Comparison of ENCODE assay signal across 1 cellular context in the genomic region with DNA sequence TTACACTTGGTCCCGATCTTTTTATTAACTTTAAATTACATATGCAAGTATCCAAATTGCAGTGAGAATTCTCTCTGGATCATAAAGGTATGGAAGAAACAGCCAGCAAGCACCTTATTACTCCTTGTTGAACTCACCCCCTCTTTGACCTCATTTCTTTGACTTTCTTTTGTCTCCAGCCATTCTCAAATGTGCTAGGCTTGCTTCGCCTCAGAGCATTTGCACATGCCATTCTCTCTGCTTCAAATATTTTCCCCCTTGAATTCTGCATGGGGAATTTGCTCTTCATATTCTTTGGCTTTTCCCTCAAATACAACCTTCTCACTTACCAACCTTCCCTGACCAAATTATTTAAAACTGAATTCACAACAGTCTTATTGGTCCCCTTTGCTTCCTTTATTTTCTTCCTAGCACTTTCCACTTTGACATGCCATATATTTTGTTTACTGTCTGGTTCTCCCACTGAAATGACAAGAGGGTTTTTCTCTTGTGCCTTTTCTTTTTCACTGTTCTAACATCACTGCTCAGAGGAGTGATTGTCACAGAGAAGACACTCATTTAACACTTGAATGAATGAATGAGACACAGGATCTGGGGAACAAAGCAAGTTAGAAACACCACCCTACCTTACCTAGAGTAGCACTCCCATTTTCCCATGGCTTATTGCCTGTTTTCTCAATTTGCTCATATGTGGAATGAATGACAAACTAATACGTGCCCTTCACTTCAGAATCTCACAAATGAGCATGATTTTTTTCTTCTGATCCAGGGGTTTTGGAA.
TF ChIP-seq lines count a peak whose summit lies in the region.

No MANE protein-coding gene starts in this region.

TF ChIP-seq in GM23338, 12 proteins besides CTCF, POLR2A, EP300 and RAD21 (continued from another document):
- TF ChIP-seq, protein P1, sequence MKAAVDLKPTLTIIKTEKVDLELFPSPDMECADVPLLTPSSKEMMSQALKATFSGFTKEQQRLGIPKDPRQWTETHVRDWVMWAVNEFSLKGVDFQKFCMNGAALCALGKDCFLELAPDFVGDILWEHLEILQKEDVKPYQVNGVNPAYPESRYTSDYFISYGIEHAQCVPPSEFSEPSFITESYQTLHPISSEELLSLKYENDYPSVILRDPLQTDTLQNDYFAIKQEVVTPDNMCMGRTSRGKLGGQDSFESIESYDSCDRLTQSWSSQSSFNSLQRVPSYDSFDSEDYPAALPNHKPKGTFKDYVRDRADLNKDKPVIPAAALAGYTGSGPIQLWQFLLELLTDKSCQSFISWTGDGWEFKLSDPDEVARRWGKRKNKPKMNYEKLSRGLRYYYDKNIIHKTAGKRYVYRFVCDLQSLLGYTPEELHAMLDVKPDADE (IDR thresholded peaks at IDR 0.05), result no peak
- TF ChIP-seq STAT1 (IDR thresholded peaks at IDR 0.05; ENCODE audit: unreplicated experiment) (no peak), EZH2 (IDR thresholded peaks at IDR 0.05; ENCODE audit: low read depth, unreplicated experiment) (no peak), CREB1 (CRISPR knock-in tag; IDR thresholded peaks at IDR 0.05; ENCODE audit: low read depth) (no peak)
- TF ChIP-seq, protein P2, sequence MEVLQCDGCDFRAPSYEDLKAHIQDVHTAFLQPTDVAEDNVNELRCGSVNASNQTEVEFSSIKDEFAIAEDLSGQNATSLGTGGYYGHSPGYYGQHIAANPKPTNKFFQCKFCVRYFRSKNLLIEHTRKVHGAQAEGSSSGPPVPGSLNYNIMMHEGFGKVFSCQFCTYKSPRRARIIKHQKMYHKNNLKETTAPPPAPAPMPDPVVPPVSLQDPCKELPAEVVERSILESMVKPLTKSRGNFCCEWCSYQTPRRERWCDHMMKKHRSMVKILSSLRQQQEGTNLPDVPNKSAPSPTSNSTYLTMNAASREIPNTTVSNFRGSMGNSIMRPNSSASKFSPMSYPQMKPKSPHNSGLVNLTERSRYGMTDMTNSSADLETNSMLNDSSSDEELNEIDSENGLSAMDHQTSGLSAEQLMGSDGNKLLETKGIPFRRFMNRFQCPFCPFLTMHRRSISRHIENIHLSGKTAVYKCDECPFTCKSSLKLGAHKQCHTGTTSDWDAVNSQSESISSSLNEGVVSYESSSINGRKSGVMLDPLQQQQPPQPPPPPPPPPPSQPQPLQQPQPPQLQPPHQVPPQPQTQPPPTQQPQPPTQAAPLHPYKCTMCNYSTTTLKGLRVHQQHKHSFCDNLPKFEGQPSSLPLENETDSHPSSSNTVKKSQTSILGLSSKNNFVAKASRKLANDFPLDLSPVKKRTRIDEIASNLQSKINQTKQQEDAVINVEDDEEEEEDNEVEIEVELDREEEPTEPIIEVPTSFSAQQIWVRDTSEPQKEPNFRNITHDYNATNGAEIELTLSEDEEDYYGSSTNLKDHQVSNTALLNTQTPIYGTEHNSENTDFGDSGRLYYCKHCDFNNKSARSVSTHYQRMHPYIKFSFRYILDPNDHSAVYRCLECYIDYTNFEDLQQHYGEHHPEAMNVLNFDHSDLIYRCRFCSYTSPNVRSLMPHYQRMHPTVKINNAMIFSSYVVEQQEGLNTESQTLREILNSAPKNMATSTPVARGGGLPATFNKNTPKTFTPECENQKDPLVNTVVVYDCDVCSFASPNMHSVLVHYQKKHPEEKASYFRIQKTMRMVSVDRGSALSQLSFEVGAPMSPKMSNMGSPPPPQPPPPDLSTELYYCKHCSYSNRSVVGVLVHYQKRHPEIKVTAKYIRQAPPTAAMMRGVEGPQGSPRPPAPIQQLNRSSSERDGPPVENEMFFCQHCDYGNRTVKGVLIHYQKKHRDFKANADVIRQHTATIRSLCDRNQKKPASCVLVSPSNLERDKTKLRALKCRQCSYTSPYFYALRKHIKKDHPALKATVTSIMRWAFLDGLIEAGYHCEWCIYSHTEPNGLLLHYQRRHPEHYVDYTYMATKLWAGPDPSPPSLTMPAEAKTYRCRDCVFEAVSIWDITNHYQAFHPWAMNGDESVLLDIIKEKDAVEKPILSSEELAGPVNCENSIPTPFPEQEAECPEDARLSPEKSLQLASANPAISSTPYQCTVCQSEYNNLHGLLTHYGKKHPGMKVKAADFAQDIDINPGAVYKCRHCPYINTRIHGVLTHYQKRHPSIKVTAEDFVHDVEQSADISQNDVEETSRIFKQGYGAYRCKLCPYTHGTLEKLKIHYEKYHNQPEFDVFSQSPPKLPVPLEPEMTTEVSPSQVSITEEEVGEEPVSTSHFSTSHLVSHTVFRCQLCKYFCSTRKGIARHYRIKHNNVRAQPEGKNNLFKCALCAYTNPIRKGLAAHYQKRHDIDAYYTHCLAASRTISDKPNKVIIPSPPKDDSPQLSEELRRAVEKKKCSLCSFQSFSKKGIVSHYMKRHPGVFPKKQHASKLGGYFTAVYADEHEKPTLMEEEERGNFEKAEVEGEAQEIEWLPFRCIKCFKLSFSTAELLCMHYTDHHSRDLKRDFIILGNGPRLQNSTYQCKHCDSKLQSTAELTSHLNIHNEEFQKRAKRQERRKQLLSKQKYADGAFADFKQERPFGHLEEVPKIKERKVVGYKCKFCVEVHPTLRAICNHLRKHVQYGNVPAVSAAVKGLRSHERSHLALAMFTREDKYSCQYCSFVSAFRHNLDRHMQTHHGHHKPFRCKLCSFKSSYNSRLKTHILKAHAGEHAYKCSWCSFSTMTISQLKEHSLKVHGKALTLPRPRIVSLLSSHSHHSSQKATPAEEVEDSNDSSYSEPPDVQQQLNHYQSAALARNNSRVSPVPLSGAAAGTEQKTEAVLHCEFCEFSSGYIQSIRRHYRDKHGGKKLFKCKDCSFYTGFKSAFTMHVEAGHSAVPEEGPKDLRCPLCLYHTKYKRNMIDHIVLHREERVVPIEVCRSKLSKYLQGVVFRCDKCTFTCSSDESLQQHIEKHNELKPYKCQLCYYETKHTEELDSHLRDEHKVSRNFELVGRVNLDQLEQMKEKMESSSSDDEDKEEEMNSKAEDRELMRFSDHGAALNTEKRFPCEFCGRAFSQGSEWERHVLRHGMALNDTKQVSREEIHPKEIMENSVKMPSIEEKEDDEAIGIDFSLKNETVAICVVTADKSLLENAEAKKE (CRISPR knock-in tag; IDR thresholded peaks at IDR 0.05), result no peak
TF ChIP-seq in GM23338: peak in this region for 0.
